In genomic region chr11:66328307-66329144, GRCh38 we compare ENCODE assay signal across 1 cellular context.
TF ChIP-seq lines count a peak whose summit lies in the region.

No MANE protein-coding gene starts in this region.

TF ChIP-seq in HepG2, 621 proteins besides CTCF, POLR2A, EP300 and RAD21 (continued from another document and continues in another):
- no peak for TF ChIP-seq ZNF775 (CRISPR knock-in tag; IDR thresholded peaks at IDR 0.05; ENCODE audit: borderline replicate concordance)
- TF ChIP-seq PRDM10 (CRISPR knock-in tag; IDR thresholded peaks at IDR 0.05; ENCODE audit: low read depth): no peak; the same call in 1 of the 2 replicates
- TF ChIP-seq PHF20 (CRISPR knock-in tag; IDR thresholded peaks at IDR 0.05): 0 out of 2 replicates have a peak, but pooled peaks have one; percentile 22
- no peak for TF ChIP-seq RFX1 (IDR thresholded peaks at IDR 0.05)
- TF ChIP-seq ZNF605 (CRISPR knock-in tag; IDR thresholded peaks at IDR 0.05): peak; percentile 78
- peak; percentile 57 for TF ChIP-seq ARID5B (CRISPR knock-in tag; IDR thresholded peaks at IDR 0.05)
- peak; percentile 21; the same call in 1 of the 2 replicates for TF ChIP-seq HES4 (CRISPR knock-in tag; IDR thresholded peaks at IDR 0.05; ENCODE audit: borderline replicate concordance)
- TF ChIP-seq ZBTB37 (CRISPR knock-in tag; IDR thresholded peaks at IDR 0.05): no peak
- 0 out of 2 replicates have a peak, but pooled peaks have one; percentile 44 for TF ChIP-seq KMT2B (CRISPR knock-in tag; IDR thresholded peaks at IDR 0.05)
- TF ChIP-seq FOXO1 (CRISPR knock-in tag; IDR thresholded peaks at IDR 0.05): no peak; the same call in 1 of the 2 replicates
- no peak for TF ChIP-seq SRF (IDR thresholded peaks at IDR 0.05; ENCODE audit: low read depth, low read length)
- TF ChIP-seq KLF16 (CRISPR knock-in tag; IDR thresholded peaks at IDR 0.05): peak in 1 of 2 experiments; percentile 88; a peak in 2 of 4 replicates
- TF ChIP-seq HOXA5 (CRISPR knock-in tag; IDR thresholded peaks at IDR 0.05): peak; percentile 60; the same call in 1 of the 2 replicates
- no peak for TF ChIP-seq ZNF446 (CRISPR knock-in tag; IDR thresholded peaks at IDR 0.05)
- TF ChIP-seq NCOA5 (CRISPR knock-in tag; IDR thresholded peaks at IDR 0.05): no peak
- TF ChIP-seq DNMT1 (CRISPR knock-in tag; IDR thresholded peaks at IDR 0.05): 0 out of 2 replicates have a peak, but pooled peaks have one; percentile 85
- TF ChIP-seq FOXP1 (IDR thresholded peaks at IDR 0.05): no peak
- no peak for TF ChIP-seq FOXP1 (CRISPR knock-in tag; IDR thresholded peaks at IDR 0.05)
- TF ChIP-seq ATF7 (IDR thresholded peaks at IDR 0.05): no peak
- TF ChIP-seq ATF7 (CRISPR knock-in tag; IDR thresholded peaks at IDR 0.05): no peak
- TF ChIP-seq ZNF343 (CRISPR knock-in tag; IDR thresholded peaks at IDR 0.05): no peak
- TF ChIP-seq SMAD9 (CRISPR knock-in tag; IDR thresholded peaks at IDR 0.05): no peak
- TF ChIP-seq ONECUT2 (CRISPR knock-in tag; IDR thresholded peaks at IDR 0.05): no peak
- TF ChIP-seq ZNF607 (CRISPR knock-in tag; IDR thresholded peaks at IDR 0.05; ENCODE audit: borderline replicate concordance): no peak
- TF ChIP-seq ZNF432 (CRISPR knock-in tag; IDR thresholded peaks at IDR 0.05; ENCODE audit: borderline replicate concordance): no peak
- no peak for TF ChIP-seq PBX2 (CRISPR knock-in tag; IDR thresholded peaks at IDR 0.05)
- no peak for TF ChIP-seq ZBTB46 (CRISPR knock-in tag; IDR thresholded peaks at IDR 0.05; ENCODE audit: borderline replicate concordance)
- no peak for TF ChIP-seq ZFP37 (CRISPR knock-in tag; IDR thresholded peaks at IDR 0.05; ENCODE audit: borderline replicate concordance)
- no peak for TF ChIP-seq FOXO4 (CRISPR knock-in tag; conservative IDR thresholded peaks at IDR 0.05)
- no peak for TF ChIP-seq ZNF670 (CRISPR knock-in tag; IDR thresholded peaks at IDR 0.05; ENCODE audit: borderline replicate concordance)
- peak; percentile 43; the same call in 1 of the 2 replicates for TF ChIP-seq NCOA2 (CRISPR knock-in tag; IDR thresholded peaks at IDR 0.05)
- TF ChIP-seq RCOR2 (CRISPR knock-in tag; IDR thresholded peaks at IDR 0.05): peak; percentile 55; the same call in 1 of the 2 replicates
- no peak for TF ChIP-seq IRX3 (CRISPR knock-in tag; IDR thresholded peaks at IDR 0.05; ENCODE audit: borderline replicate concordance, low read depth)
- TF ChIP-seq WIZ (CRISPR knock-in tag; IDR thresholded peaks at IDR 0.05): no peak
- peak; percentile 62; the same call in 1 of the 2 replicates for TF ChIP-seq ZNF788 (CRISPR knock-in tag; IDR thresholded peaks at IDR 0.05; ENCODE audit: borderline replicate concordance)
- TF ChIP-seq ZNF546 (CRISPR knock-in tag; conservative IDR thresholded peaks at IDR 0.05): 0 out of 2 replicates have a peak, but pooled peaks have one; percentile 73
- TF ChIP-seq MXD1 (CRISPR knock-in tag; IDR thresholded peaks at IDR 0.05): 0 out of 2 replicates have a peak, but pooled peaks have one; percentile 52
- no peak for TF ChIP-seq TBX3 (IDR thresholded peaks at IDR 0.05; ENCODE audit: borderline replicate concordance)
- no peak for TF ChIP-seq SNAPC5 (CRISPR knock-in tag; IDR thresholded peaks at IDR 0.05; ENCODE audit: borderline replicate concordance)
- TF ChIP-seq DNMT3B (CRISPR knock-in tag; conservative IDR thresholded peaks at IDR 0.05): no peak
- TF ChIP-seq PCBP1 (IDR thresholded peaks at IDR 0.05; ENCODE audit: borderline replicate concordance, low read depth, low read length): no peak
- no peak for TF ChIP-seq FOXK2 (IDR thresholded peaks at IDR 0.05)
- no peak for TF ChIP-seq MED8 (CRISPR knock-in tag; IDR thresholded peaks at IDR 0.05; ENCODE audit: insufficient replicate concordance)
- TF ChIP-seq HOXA9 (CRISPR knock-in tag; IDR thresholded peaks at IDR 0.05; ENCODE audit: borderline replicate concordance): peak; percentile 68; the same call in 1 of the 2 replicates
- peak; percentile 41; the same call in 1 of the 2 replicates for TF ChIP-seq PHF8 (CRISPR knock-in tag; IDR thresholded peaks at IDR 0.05)
